ENCODE assay signal across 8 cellular contexts in the genomic region with DNA sequence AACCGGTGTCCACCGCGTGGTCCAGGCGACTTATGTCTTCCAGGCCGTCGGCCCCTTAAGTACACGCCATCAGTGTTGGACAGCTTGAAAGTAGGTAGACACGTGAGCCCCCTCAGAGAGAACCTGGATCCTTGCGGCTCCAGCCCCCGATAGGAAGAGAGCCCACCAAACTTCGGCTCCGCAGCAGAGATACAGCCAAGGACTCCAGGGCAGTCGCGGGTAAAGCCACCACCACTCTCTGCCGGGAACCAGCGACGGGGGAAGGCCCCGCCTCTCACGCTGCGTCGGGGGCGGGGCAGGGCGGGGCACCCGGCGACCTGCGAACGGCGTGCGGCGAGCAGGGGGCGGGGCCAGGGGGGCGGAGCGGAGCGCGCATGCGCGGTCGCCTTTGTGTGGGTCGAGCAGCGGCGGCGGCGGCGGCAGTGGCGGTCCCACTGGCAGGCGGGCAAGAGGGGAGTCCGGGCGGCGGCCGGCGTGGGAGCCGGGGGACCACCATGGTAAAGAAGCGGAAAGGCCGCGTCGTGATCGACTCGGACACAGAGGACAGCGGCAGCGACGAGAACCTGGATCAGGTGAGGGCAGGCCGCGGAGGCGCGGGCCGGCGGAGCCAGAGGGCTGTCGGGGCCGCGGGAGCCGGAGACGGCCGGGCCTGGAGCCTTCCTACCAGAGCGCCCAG. TPM values are rescaled to one million over a fixed set of nuclear protein-coding genes. Genes with fewer than 3 reads are reported as not detected.
DNase-seq lines count a peak whose midpoint lies in the region; ATAC-seq lines count a peak whose summit lies in the region.

TSS of gene RTF1 (plus strand) at position 354 of the 676 bp plus-strand sequence. CDS start at position 375, 21 bp downstream.

- intact Hi-C loops in CD4-positive, alpha-beta memory T cell (cut with micrococcal nuclease): loop anchor here (1.0 to 5.0 kb wide), 6 partner anchors 15 to 554 kb away; partner anchors contain the start of genes CHP1, EXD1, NDUFAF1 and NUSAP1

- POLR2A ChIA-PET in CD4-positive, alpha-beta memory T cell (lab: Charles Lee; ENCODE audit: partially characterized antibody): interaction anchor here (0.6 to 1.3 kb wide), 4 partner anchors 14 to 127 kb away, joined by 3 to 5 read pairs (median 3); partner anchors contain the start of genes NUSAP1, OIP5 and RPAP1

- no peaks in the 10 kb centered on the region for H3K27me3 Mint-ChIP-seq in CD4-positive, alpha-beta memory T cell
- H3K27me3 Mint-ChIP-seq in memory B cell: no peaks in the 10 kb centered on the region

- peaks cover 0 to 8% of the 10 kb centered on the region in 2 donors for H3K36me3 Mint-ChIP-seq in CD4-positive, alpha-beta memory T cell
- H3K36me3 Mint-ChIP-seq in memory B cell: peaks cover 1% of the 10 kb centered on the region

- DNase-seq in CD4-positive, alpha-beta memory T cell: peak; percentile 93 to 98 (median 96)
- DNase-seq in HS-27A (ENCODE audit: low read depth) (peak; percentile 56), NOMO-1 treated with DMSO at 0.1 percent for 48 hours (lab: John Stamatoyannopoulos, UW; ENCODE audit: unreplicated experiment) (peak; percentile 83), memory B cell (ENCODE audit: low spot score in 2 of 2) (peak; percentile 98 to 99)
- peak; percentile 92 to 95 for DNase-seq in activated CD8-positive, alpha-beta memory T cell treated with anti-CD3 and anti-CD28 coated beads for 4 hours (ENCODE audit: low read depth in 2 of 2)
- peak; percentile 92 to 95 (median 93) for DNase-seq in effector memory CD4-positive, alpha-beta T cell
- DNase-seq in stimulated activated CD8-positive, alpha-beta memory T cell treated with anti-CD3 and anti-CD28 coated beads, Interleukin-12 subunit alpha, Interleukin-12 subunit beta, amount 100 ng/mL, for 1 hour (ENCODE audit: low read depth): peak; percentile 96

- H3K36me3 ChIP-seq in CD4-positive, alpha-beta memory T cell (ENCODE audit: insufficient read depth, low read length): no peaks in the 10 kb centered on the region
- no peaks in the 10 kb centered on the region for H3K36me3 ChIP-seq in effector memory CD4-positive, alpha-beta T cell (ENCODE audit: control insufficient read depth, insufficient read depth, low read length)

- no peaks in the 10 kb centered on the region for H3K9me3 ChIP-seq in CD4-positive, alpha-beta memory T cell (ENCODE audit: control insufficient read depth in 1 of 2, low read length in 2 of 2)
- H3K9me3 ChIP-seq in effector memory CD4-positive, alpha-beta T cell (ENCODE audit: control insufficient read depth, low read length): no peaks in the 10 kb centered on the region

- H3K4me1 Mint-ChIP-seq in CD4-positive, alpha-beta memory T cell: peaks cover 24 to 55% (median 38%) of the 10 kb centered on the region in 4 donors
- H3K4me1 Mint-ChIP-seq in memory B cell: peaks cover 29% of the 10 kb centered on the region

- peak within 1 kb of the TSS; percentile 91 to 96 (median 96) for H3K4me3 Mint-ChIP-seq in CD4-positive, alpha-beta memory T cell
- peak within 1 kb of the TSS; percentile 89 for H3K4me3 Mint-ChIP-seq in memory B cell

- H3K27me3 ChIP-seq in CD4-positive, alpha-beta memory T cell (ENCODE audit: insufficient read depth, low read length): no peaks in the 10 kb centered on the region
- no peaks in the 10 kb centered on the region for H3K27me3 ChIP-seq in effector memory CD4-positive, alpha-beta T cell (replicated peaks; ENCODE audit: control insufficient read depth, insufficient read depth, low read length, poor library complexity, severe bottlenecking)

- peak within 1 kb of the TSS; percentile 91 to 100 for H3K4me3 ChIP-seq in CD4-positive, alpha-beta memory T cell (ENCODE audit: low read length in 2 of 2)
- H3K4me3 ChIP-seq in effector memory CD4-positive, alpha-beta T cell (ENCODE audit: insufficient read depth, low read depth, low read length, poor library complexity, severe bottlenecking): peak within 1 kb of the TSS; percentile 78

- ATAC-seq in GM19463 (IDR thresholded peaks at IDR 0.05; ENCODE audit: unreplicated experiment): peak; percentile 85
- peak; percentile 93 for ATAC-seq in memory B cell (ENCODE audit: low read depth)

- peak within 1 kb of the TSS; percentile 72 for H3K27ac ChIP-seq in CD4-positive, alpha-beta memory T cell (ENCODE audit: low read depth, low read length)
- peak within 1 kb of the TSS; percentile 73 for H3K27ac ChIP-seq in effector memory CD4-positive, alpha-beta T cell (ENCODE audit: insufficient read depth, low read length, poor library complexity, severe bottlenecking)

- CTCF ChIA-PET in CD4-positive, alpha-beta memory T cell (lab: Charles Lee; ENCODE audit: partially characterized antibody): no interaction called here

- H3K4me1 ChIP-seq in CD4-positive, alpha-beta memory T cell (ENCODE audit: insufficient read depth, low read length): peaks cover 34% of the 10 kb centered on the region
- H3K4me1 ChIP-seq in effector memory CD4-positive, alpha-beta T cell (ENCODE audit: control insufficient read depth, insufficient read depth, low read length, poor library complexity, severe bottlenecking): peaks cover 8% of the 10 kb centered on the region

- no peaks in the 10 kb centered on the region for H3K9me3 Mint-ChIP-seq in CD4-positive, alpha-beta memory T cell
- no peaks in the 10 kb centered on the region for H3K9me3 Mint-ChIP-seq in memory B cell

- H3K27ac Mint-ChIP-seq in CD4-positive, alpha-beta memory T cell: peak within 1 kb of the TSS; percentile 86 to 98 (median 96)
- H3K27ac Mint-ChIP-seq in memory B cell: peak within 1 kb of the TSS; percentile 89

RNA-seq across cellular contexts. Expression of gene RTF1, which starts in this region (rescaled TPM):
- 10 to 100 TPM; 31.9 to 35.9 TPM for total RNA-seq in CD4-positive, alpha-beta memory T cell
- polyA plus RNA-seq in CD4-positive, alpha-beta memory T cell: 10 to 100 TPM in 1 of 2 donors, 1 to 10 TPM in 1; 7.4 to 29.6 TPM

Comparison
In these comparisons a context has a peak if more than half of its experiments do, and no peak if none do; other contexts are left out.
1. Peak in every context shown above with its lines: DNase-seq, ATAC-seq, H3K4me3 ChIP-seq and H3K27ac ChIP-seq.